Comparison of ENCODE assay signal across 20 cellular contexts in the genomic region with DNA sequence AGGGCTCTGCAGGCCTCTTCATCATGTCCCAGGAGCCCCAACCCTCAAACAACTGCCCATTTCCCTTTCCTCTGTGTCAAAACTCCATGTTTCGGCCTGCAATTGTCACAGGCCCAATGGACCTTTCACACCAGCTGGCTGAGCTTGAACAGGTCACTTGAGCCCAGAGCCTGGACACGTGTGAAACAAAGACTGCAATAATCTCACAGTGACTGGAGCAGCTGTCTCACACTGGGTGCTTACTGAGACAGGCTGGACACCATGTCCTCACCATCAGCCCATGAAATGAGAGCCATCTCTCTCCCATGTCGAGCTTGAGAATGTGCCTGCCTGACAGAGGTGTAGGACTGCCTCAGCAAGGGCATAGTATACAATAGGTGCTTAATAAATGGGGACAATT. TPM values are rescaled to one million over a fixed set of nuclear protein-coding genes. Genes with fewer than 3 reads are reported as not detected.
"Had no signal": no experiment of that assay in that cellular context is flagged by ENCODE, and none has a peak within 500 bp of the region (broad histone marks: within the 10 kb centered on the region; RNA-seq: fewer than 3 reads in every experiment).

No MANE protein-coding gene starts in this region.

- H3K9me3 Mint-ChIP-seq: effector memory CD8-positive, alpha-beta T cell; naive B cell; natural killer cell treated with Interleukin-12 subunit alpha and Interleukin-12 subunit beta and Interleukin-15 and Interleukin-18, amount 100 ng/mL, for 72 hours; stimulated activated effector memory CD8-positive, alpha-beta T cell treated with anti-CD3 and anti-CD28 coated beads, Interleukin-12 subunit alpha, Interleukin-12 subunit beta, amount 100 ng/mL, for 72 hours; type B pancreatic cell had no signal

- H3K36me3 Mint-ChIP-seq: naive B cell; natural killer cell treated with Interleukin-12 subunit alpha and Interleukin-12 subunit beta and Interleukin-15 and Interleukin-18, amount 100 ng/mL, for 72 hours; neural progenitor cell; stimulated activated effector memory CD8-positive, alpha-beta T cell treated with anti-CD3 and anti-CD28 coated beads, Interleukin-12 subunit alpha, Interleukin-12 subunit beta, amount 100 ng/mL, for 72 hours; type B pancreatic cell had no signal

- H3K27me3 ChIP-seq: colonic mucosa, neural progenitor cell, right atrium auricular region, testis, tibial artery had no signal

- H3K4me1 ChIP-seq: colonic mucosa, parathyroid adenoma had no signal

- H3K27ac ChIP-seq: colonic mucosa, lower lobe of right lung, neural progenitor cell, parathyroid adenoma, right atrium auricular region, testis, tibial artery had no signal

- DNase-seq: colonic mucosa; dermis blood vessel endothelial cell; effector memory CD8-positive, alpha-beta T cell; head of caudate nucleus; left ventricle myocardium superior; lower lobe of right lung; naive B cell; stimulated activated CD4-positive, alpha-beta T cell treated with anti-CD3 and anti-CD28 coated beads, Interleukin-2, amount 100 ng/mL, for 24 hours; stimulated activated CD4-positive, alpha-beta T cell treated with anti-CD3 and anti-CD28 coated beads, Interleukin-4, amount 100 ng/mL, for 24 hours; stimulated activated naive CD8-positive, alpha-beta T cell treated with anti-CD3 and anti-CD28 coated beads, Interleukin-15, Interleukin-2, amounts not matched to agents 100 U/mL and 50 U/mL, for 24 hours; substantia nigra; testis had no signal

- H3K4me3 ChIP-seq: colonic mucosa, lower lobe of right lung, neural progenitor cell, right atrium auricular region, testis, tibial artery had no signal

- H3K9me3 ChIP-seq: colonic mucosa, lower lobe of right lung, right atrium auricular region, testis, tibial artery had no signal

- ATAC-seq: effector memory CD8-positive, alpha-beta T cell; left ventricle myocardium superior; lower lobe of right lung; natural killer cell treated with Interleukin-12 subunit alpha and Interleukin-12 subunit beta and Interleukin-15 and Interleukin-18, amount 100 ng/mL, for 72 hours; sciatic nerve; stimulated activated effector memory CD8-positive, alpha-beta T cell treated with anti-CD3 and anti-CD28 coated beads, Interleukin-12 subunit alpha, Interleukin-12 subunit beta, amount 100 ng/mL, for 72 hours; stimulated activated naive CD8-positive, alpha-beta T cell treated with anti-CD3 and anti-CD28 coated beads, Interleukin-15, Interleukin-2, amounts not matched to agents 100 U/mL and 50 U/mL, for 24 hours had no signal

- H3K4me3 Mint-ChIP-seq: effector memory CD8-positive, alpha-beta T cell; naive B cell; natural killer cell treated with Interleukin-12 subunit alpha and Interleukin-12 subunit beta and Interleukin-15 and Interleukin-18, amount 100 ng/mL, for 72 hours; neural progenitor cell; stimulated activated effector memory CD8-positive, alpha-beta T cell treated with anti-CD3 and anti-CD28 coated beads, Interleukin-12 subunit alpha, Interleukin-12 subunit beta, amount 100 ng/mL, for 72 hours; type B pancreatic cell had no signal

- H3K36me3 ChIP-seq: colonic mucosa, lower lobe of right lung, neural progenitor cell, right atrium auricular region, tibial artery had no signal

RNA-seq across cellular contexts. Expression of gene EIF5AL1, which starts 19.5 kb away (rescaled TPM):
- total RNA-seq: lower lobe of right lung had no signal
